In genomic region chr4:128810871-128811570, GRCh38 we compare ENCODE assay signal across 1 cellular context.
TF ChIP-seq lines count a peak whose summit lies in the region.

No MANE protein-coding gene starts in this region.

TF ChIP-seq in K562, 482 proteins besides CTCF, POLR2A, EP300 and RAD21 (continued from another document):
- TF ChIP-seq HEY1 (CRISPR knock-in tag; IDR thresholded peaks at IDR 0.05; ENCODE audit: borderline replicate concordance), result no peak
- no peak for TF ChIP-seq ZNF143 (CRISPR knock-in tag; IDR thresholded peaks at IDR 0.05)
- TF ChIP-seq E2F8 (IDR thresholded peaks at IDR 0.05; ENCODE audit: low read depth, partially characterized antibody), result no peak
- TF ChIP-seq ZNF445 (CRISPR knock-in tag; IDR thresholded peaks at IDR 0.05; ENCODE audit: low read depth), result no peak
- no peak; the same call in 1 of the 2 replicates for TF ChIP-seq ZBTB1 (CRISPR knock-in tag; IDR thresholded peaks at IDR 0.05; ENCODE audit: borderline replicate concordance, low read depth)
- no peak for TF ChIP-seq ZNF253 (CRISPR knock-in tag; conservative IDR thresholded peaks at IDR 0.05)
- no peak for TF ChIP-seq ZMIZ1 (IDR thresholded peaks at IDR 0.05; ENCODE audit: low read depth in 2 of 2, low read length in 2 of 2)
- TF ChIP-seq KLF6 (CRISPR knock-in tag; IDR thresholded peaks at IDR 0.05; ENCODE audit: borderline replicate concordance), result no peak
- peak; percentile 60 for TF ChIP-seq NFRKB (IDR thresholded peaks at IDR 0.05; ENCODE audit: low read depth)
- TF ChIP-seq NCOR1 (IDR thresholded peaks at IDR 0.05), result peak; percentile 42; the same call in 1 of the 2 replicates
- TF ChIP-seq TFAP4 (CRISPR knock-in tag; IDR thresholded peaks at IDR 0.05; ENCODE audit: borderline replicate concordance), result peak; percentile 58
- TF ChIP-seq ZSCAN29 (IDR thresholded peaks at IDR 0.05), result no peak
- TF ChIP-seq AFF4 (CRISPR knock-in tag; IDR thresholded peaks at IDR 0.05), result peak; percentile 45; the same call in 1 of the 2 replicates
- TF ChIP-seq ZBTB17 (CRISPR knock-in tag; IDR thresholded peaks at IDR 0.05), result no peak
- TF ChIP-seq ZNF668 (CRISPR knock-in tag; IDR thresholded peaks at IDR 0.05), result no peak
- TF ChIP-seq DACH1 (IDR thresholded peaks at IDR 0.05; ENCODE audit: partially characterized antibody), result no peak
- TF ChIP-seq FIP1L1 (IDR thresholded peaks at IDR 0.05; ENCODE audit: low read depth, low read length, poor library complexity, severe bottlenecking), result peak; percentile 75
- TF ChIP-seq ZNF609 (CRISPR knock-in tag; IDR thresholded peaks at IDR 0.05; ENCODE audit: borderline replicate concordance), result no peak
